Comparison of ENCODE assay signal across 8 cellular contexts in the genomic region with DNA sequence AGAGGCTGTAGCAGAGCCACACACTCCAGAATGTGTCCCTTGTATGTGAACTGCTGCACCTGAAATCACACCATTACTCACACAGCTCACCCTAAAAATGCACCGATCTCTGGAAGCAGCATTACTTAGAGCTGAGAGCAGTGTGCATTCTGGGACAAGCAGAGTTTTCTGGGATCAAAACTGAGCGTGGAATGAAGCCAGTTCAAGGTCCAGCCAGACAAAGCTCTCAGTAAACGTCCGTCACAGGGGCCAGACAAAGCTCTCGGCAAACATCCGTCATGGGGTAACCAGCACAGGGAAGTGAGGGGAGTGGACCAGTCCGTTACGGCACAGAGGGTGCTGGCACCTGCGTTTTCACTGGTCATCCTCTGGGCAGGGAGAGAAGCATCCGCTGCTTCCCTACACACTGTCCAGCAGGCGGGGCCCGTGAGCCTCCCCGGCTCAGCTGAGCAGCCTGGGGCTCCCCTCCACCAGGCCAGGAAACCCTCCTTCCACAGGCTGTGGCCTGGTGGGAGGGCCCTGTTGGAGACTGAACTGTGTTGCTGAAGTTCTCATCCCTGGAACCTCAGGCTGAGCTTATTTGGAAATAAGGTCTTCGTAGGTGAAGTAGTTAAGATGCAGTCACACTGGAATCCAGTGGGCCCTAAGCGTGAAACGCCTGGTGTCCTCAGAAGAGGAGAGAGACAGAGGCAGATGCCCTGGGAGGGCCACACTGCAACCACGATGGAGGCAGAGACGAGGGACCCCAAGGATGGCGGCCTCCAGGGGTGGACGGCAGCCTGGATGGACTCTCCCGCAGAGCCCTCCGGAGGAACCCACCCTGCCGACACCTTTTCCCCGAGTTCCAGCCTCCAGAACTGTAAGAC.
A peak's percentile ranks its signal among the peaks of the same experiment; 100 is the strongest.
DNase-seq lines count a peak whose midpoint lies in the region; ATAC-seq and TF ChIP-seq lines count a peak whose summit lies in the region.

No MANE protein-coding gene starts in this region.

- dilution Hi-C loops in mammary epithelial cell (cut with HindIII; ENCODE audit: low sequenced_read_pairs) = no loop called here

- no peak overlapping the region for H3K4me3 Mint-ChIP-seq in activated T-helper 17 cell treated with anti-CD3 and anti-CD28 coated beads, Interleukin-2, amount 50 U/mL, for 72 hours

- H4K20me1 ChIP-seq in MM.1S (ENCODE audit: insufficient read depth, low read length) = no peaks in the 10 kb centered on the region
- H4K20me1 ChIP-seq in mammary epithelial cell (ENCODE audit: insufficient read depth, low read length) = no peaks in the 10 kb centered on the region

- H3K4me1 Mint-ChIP-seq in activated T-helper 17 cell treated with anti-CD3 and anti-CD28 coated beads, Interleukin-2, amount 50 U/mL, for 72 hours = no peaks in the 10 kb centered on the region

- no peaks in the 10 kb centered on the region for H3K9me2 ChIP-seq in MM.1S (replicated peaks; ENCODE audit: insufficient read depth, low read length)

- H2AFZ ChIP-seq in MM.1S (ENCODE audit: low read length) (no peak overlapping the region), parathyroid adenoma (no peak overlapping the region), mammary epithelial cell (ENCODE audit: low read depth, low read length) (no peak overlapping the region)

- H3K27ac ChIP-seq in MM.1S (ENCODE audit: low read length) = no peak overlapping the region
- H3K27ac ChIP-seq in parathyroid adenoma = no peak overlapping the region
- H3K27ac ChIP-seq in mammary epithelial cell (ENCODE audit: insufficient read depth, low read depth, low read length) = no peak overlapping the region

- no peaks in the 10 kb centered on the region for H3F3A ChIP-seq in MM.1S (ENCODE audit: insufficient read depth, low read length)

- H3K4me1 ChIP-seq in MM.1S (ENCODE audit: low read length) (no peaks in the 10 kb centered on the region), parathyroid adenoma (no peaks in the 10 kb centered on the region), mammary epithelial cell (ENCODE audit: insufficient read depth, low read length) (no peaks in the 10 kb centered on the region)

- 57% methylated on average over 20 of the region's 24 CpGs for WGBS in mammary epithelial cell (ENCODE audit: low coverage, missing lambda C conversion rate)

- DNase-seq in G401 (ENCODE audit: low spot score) (peak; percentile 30), MM.1S (no peak), ecto neural progenitor cell (ENCODE audit: low spot score) (peak; percentile 67), mammary epithelial cell (no peak), omental fat pad (ENCODE audit: low spot score) (no peak)

- no peak overlapping the region for H3K27ac Mint-ChIP-seq in activated T-helper 17 cell treated with anti-CD3 and anti-CD28 coated beads, Interleukin-2, amount 50 U/mL, for 72 hours

- no peaks in the 10 kb centered on the region for H3K36me3 Mint-ChIP-seq in activated T-helper 17 cell treated with anti-CD3 and anti-CD28 coated beads, Interleukin-2, amount 50 U/mL, for 72 hours (ENCODE audit: low read depth)

- CTCF ChIA-PET in mammary epithelial cell (lab: Charles Lee; ENCODE audit: low non-redundant PET) = no interaction called here

- H3K9me3 ChIP-seq in MM.1S (replicated peaks; ENCODE audit: insufficient read depth, low read length) (no peaks in the 10 kb centered on the region), parathyroid adenoma (ENCODE audit: control insufficient read depth, low read length) (no peaks in the 10 kb centered on the region), mammary epithelial cell (replicated peaks; ENCODE audit: insufficient read depth, low read length) (peaks cover 66% of the 10 kb centered on the region)

- BruUV-seq in mammary epithelial cell (replicated peaks; lab: Mats Ljungman, UMichigan) = no TSS peak

- H3K9me3 Mint-ChIP-seq in activated T-helper 17 cell treated with anti-CD3 and anti-CD28 coated beads, Interleukin-2, amount 50 U/mL, for 72 hours = no peaks in the 10 kb centered on the region

- no peak for ATAC-seq in GM21576 (IDR thresholded peaks at IDR 0.05; ENCODE audit: unreplicated experiment)
- ATAC-seq in activated T-helper 17 cell treated with anti-CD3 and anti-CD28 coated beads, Interleukin-2, amount 50 U/mL, for 72 hours (replicated peaks) = no peak
- no peak for ATAC-seq in omental fat pad (ENCODE audit: low FRiP score)

- intact Hi-C loops in mammary epithelial cell (cut with micrococcal nuclease) = no loop called here

- H3K9ac ChIP-seq in MM.1S (ENCODE audit: low read length) (no peak overlapping the region), parathyroid adenoma (no peak overlapping the region), mammary epithelial cell (ENCODE audit: insufficient read depth, low read length) (no peak overlapping the region)

- H3K4me3 ChIP-seq in MM.1S (ENCODE audit: low read length) (no peak overlapping the region), parathyroid adenoma (ENCODE audit: low read depth, low read length) (no peak overlapping the region), mammary epithelial cell (replicated peaks in 1 of 3; ENCODE audit: insufficient read depth in 1 of 3, low read depth in 2 of 3, low read length in 3 of 3) (no peak overlapping the region)

- H3K27me3 ChIP-seq in MM.1S (replicated peaks; ENCODE audit: insufficient read depth, low read length) (peaks cover 86% of the 10 kb centered on the region), parathyroid adenoma (ENCODE audit: control insufficient read depth, insufficient read depth, low read length) (no peaks in the 10 kb centered on the region), mammary epithelial cell (ENCODE audit: insufficient read depth, low read length) (no peaks in the 10 kb centered on the region)

- in situ Hi-C loops in G401 (cut with HindIII; ENCODE audit: low sequenced_read_pairs) (no loop called here), mammary epithelial cell (cut with MboI; ENCODE audit: low sequenced_read_pairs in 2 of 2) (no loop called here)

- TF ChIP-seq CTCF in MM.1S (IDR thresholded peaks at IDR 0.05; ENCODE audit: low read length) (peak; percentile 40), parathyroid adenoma (IDR thresholded peaks at IDR 0.05) (peak; percentile 17), mammary epithelial cell (conservative IDR thresholded peaks at IDR 0.05 in 1 of 2, IDR thresholded peaks at IDR 0.05 in 1 of 2; ENCODE audit: extremely low read depth in 1 of 2, insufficient read depth in 1 of 2, low read depth in 1 of 2, low read length in 2 of 2) (no peak), omental fat pad (IDR thresholded peaks at IDR 0.05) (no peak)

- H3K79me2 ChIP-seq in MM.1S (ENCODE audit: low read length) = no peaks in the 10 kb centered on the region
- H3K79me2 ChIP-seq in parathyroid adenoma = no peaks in the 10 kb centered on the region
- no peaks in the 10 kb centered on the region for H3K79me2 ChIP-seq in mammary epithelial cell (ENCODE audit: insufficient read depth, low read length)

- no peaks in the 10 kb centered on the region for H3K36me3 ChIP-seq in MM.1S (replicated peaks; ENCODE audit: insufficient read depth, low read length)
- no peaks in the 10 kb centered on the region for H3K36me3 ChIP-seq in parathyroid adenoma (ENCODE audit: control insufficient read depth, insufficient read depth, low read length)
- no peaks in the 10 kb centered on the region for H3K36me3 ChIP-seq in mammary epithelial cell (ENCODE audit: insufficient read depth, low read length)

- H3K4me2 ChIP-seq in MM.1S (ENCODE audit: low read depth, low read length) = no peak overlapping the region
- no peak overlapping the region for H3K4me2 ChIP-seq in parathyroid adenoma (ENCODE audit: low read length)
- no peak overlapping the region for H3K4me2 ChIP-seq in mammary epithelial cell (ENCODE audit: insufficient read depth, low read depth, low read length)

- H3K27me3 Mint-ChIP-seq in activated T-helper 17 cell treated with anti-CD3 and anti-CD28 coated beads, Interleukin-2, amount 50 U/mL, for 72 hours = no peaks in the 10 kb centered on the region

Comparison
In these comparisons a context has a peak if more than half of its experiments do, and no peak if none do; other contexts are left out.
1. DNase-seq: peak in G401 (single experiment) and ecto neural progenitor cell (single experiment); none in MM.1S (single experiment), mammary epithelial cell (single experiment) and omental fat pad (single experiment).
2. CTCF ChIP-seq: peak in MM.1S (single experiment) and parathyroid adenoma (single experiment); none in mammary epithelial cell (0 of 2) and omental fat pad (0 of 3).